ENCODE assay signal across 17 cellular contexts in genomic region chr16:84396537-84397008, GRCh38. TPM values are rescaled to one million over a fixed set of nuclear protein-coding genes. Genes with fewer than 3 reads are reported as not detected.
DNase-seq lines count a peak whose midpoint lies in the region; ATAC-seq and TF ChIP-seq lines count a peak whose summit lies in the region.
"Had no signal": no experiment of that assay in that cellular context is flagged by ENCODE, and none has a peak within 500 bp of the region (broad histone marks: within the 10 kb centered on the region; RNA-seq: fewer than 3 reads in every experiment).

No MANE protein-coding gene starts in this region.

- H3K4me1 Mint-ChIP-seq in chondrocyte (ENCODE audit: low read depth) = no peaks in the 10 kb centered on the region
- H3K4me1 Mint-ChIP-seq in activated CD4-positive, alpha-beta T cell treated with anti-CD3 and anti-CD28 coated beads, Interleukin-2, amount 10 ng/mL, durations not matched to agents 24 days and 14 days = no peaks in the 10 kb centered on the region
- H3K4me1 Mint-ChIP-seq: activated CD4-positive, alpha-beta T cell treated with anti-CD3 and anti-CD28 coated beads for 36 hours had no signal

- no peaks in the 10 kb centered on the region for H3K27me3 ChIP-seq in BLaER1 treated with 17β-estradiol and CSF1 and Interleukin-3, amounts not matched to agents 10 nM and 100 nM
- no peaks in the 10 kb centered on the region for H3K27me3 ChIP-seq in lung (ENCODE audit: control insufficient read depth, insufficient read depth)
- peaks cover 16% of the 10 kb centered on the region for H3K27me3 ChIP-seq in BE2C
- H3K27me3 ChIP-seq: ovary had no signal

- ATAC-seq in lung (ENCODE audit: insufficient read depth, low FRiP score) (peak; percentile 79), HG02884 (IDR thresholded peaks at IDR 0.05; ENCODE audit: unreplicated experiment) (no peak)
- ATAC-seq: activated CD4-positive, alpha-beta T cell treated with anti-CD3 and anti-CD28 coated beads for 36 hours had no signal

- no peaks in the 10 kb centered on the region for H3K36me3 Mint-ChIP-seq in chondrocyte (ENCODE audit: low read depth)
- no peaks in the 10 kb centered on the region for H3K36me3 Mint-ChIP-seq in activated CD4-positive, alpha-beta T cell treated with anti-CD3 and anti-CD28 coated beads, Interleukin-2, amount 10 ng/mL, durations not matched to agents 24 days and 14 days (ENCODE audit: low read depth)
- H3K36me3 Mint-ChIP-seq: activated naive CD8-positive, alpha-beta T cell had no signal

- H3K9ac ChIP-seq in BLaER1 treated with 17β-estradiol and CSF1 and Interleukin-3, amounts not matched to agents 10 nM and 100 nM = no peak overlapping the region

- 38 to 40% methylated on average over 9 of the region's 9 CpGs for WGBS in lung, 2 donors

- H3K4me2 ChIP-seq in BLaER1 treated with 17β-estradiol and CSF1 and Interleukin-3, amounts not matched to agents 10 nM and 100 nM = peak overlapping the region in 9 of 11 experiments; percentile 14 to 79 (median 66); a peak in 15 of 22 replicates

- H3K4me1 ChIP-seq in BLaER1 treated with 17β-estradiol and CSF1 and Interleukin-3, amounts not matched to agents 10 nM and 100 nM = peaks cover 11 to 66% (median 43%) of the 10 kb centered on the region in 10 experiments
- H3K4me1 ChIP-seq in lung (ENCODE audit: control insufficient read depth in 2 of 2, insufficient read depth in 2 of 2, low read length in 2 of 2) = no peaks in the 10 kb centered on the region
- H3K4me1 ChIP-seq in BE2C = no peaks in the 10 kb centered on the region

- DNase-seq in M059J (ENCODE audit: low read depth) (peak; percentile 19), chondrocyte (ENCODE audit: low spot score) (peak; percentile 27), lung (ENCODE audit: low spot score) (peak; percentile 83), BE2C (no peak), COLO829 (ENCODE audit: low spot score) (no peak)
- DNase-seq in activated CD4-positive, alpha-beta T cell treated with anti-CD3 and anti-CD28 coated beads, Interleukin-2, amount 10 ng/mL, durations not matched to agents 24 days and 14 days = no peak
- DNase-seq: activated CD4-positive, alpha-beta T cell treated with anti-CD3 and anti-CD28 coated beads for 36 hours; cerebellar nuclear complex; esophagus squamous epithelium; NCI-H1105; ovary; T-helper 1 cell had no signal

- H3K4me3 Mint-ChIP-seq in chondrocyte (ENCODE audit: unreplicated experiment) = no peak overlapping the region
- H3K4me3 Mint-ChIP-seq in activated CD4-positive, alpha-beta T cell treated with anti-CD3 and anti-CD28 coated beads, Interleukin-2, amount 10 ng/mL, durations not matched to agents 24 days and 14 days = no peak overlapping the region
- H3K4me3 Mint-ChIP-seq: activated CD4-positive, alpha-beta T cell treated with anti-CD3 and anti-CD28 coated beads for 36 hours; activated naive CD8-positive, alpha-beta T cell had no signal

- H3K9me3 Mint-ChIP-seq in chondrocyte (ENCODE audit: low read depth) = peaks cover 7% of the 10 kb centered on the region
- H3K9me3 Mint-ChIP-seq in activated CD4-positive, alpha-beta T cell treated with anti-CD3 and anti-CD28 coated beads, Interleukin-2, amount 10 ng/mL, durations not matched to agents 24 days and 14 days = peaks cover 3% of the 10 kb centered on the region

- peaks cover 40% of the 10 kb centered on the region for H3K27me3 Mint-ChIP-seq in chondrocyte (ENCODE audit: low read depth)
- H3K27me3 Mint-ChIP-seq in activated CD4-positive, alpha-beta T cell treated with anti-CD3 and anti-CD28 coated beads, Interleukin-2, amount 10 ng/mL, durations not matched to agents 24 days and 14 days = peaks cover 12% of the 10 kb centered on the region

- H4K20me1 ChIP-seq in BLaER1 treated with 17β-estradiol and CSF1 and Interleukin-3, amounts not matched to agents 10 nM and 100 nM = no peaks in the 10 kb centered on the region

- TF ChIP-seq CTCF in chondrocyte (IDR thresholded peaks at IDR 0.05) (no peak), lung (IDR thresholded peaks at IDR 0.05; ENCODE audit: control extremely low read depth, extremely low read depth) (no peak), BE2C (IDR thresholded peaks at IDR 0.05; ENCODE audit: low read depth, low read length) (no peak)

- no peaks in the 10 kb centered on the region for H3K36me3 ChIP-seq in BLaER1 treated with 17β-estradiol and CSF1 and Interleukin-3, amounts not matched to agents 10 nM and 100 nM
- H3K36me3 ChIP-seq in lung (ENCODE audit: control insufficient read depth in 2 of 2, insufficient read depth in 2 of 2, low read length in 2 of 2) (peaks cover 0 to 1% of the 10 kb centered on the region in 2 donors), BE2C (no peaks in the 10 kb centered on the region)
- H3K36me3 ChIP-seq: esophagus squamous epithelium, ovary had no signal

- no peak overlapping the region for H3K27ac Mint-ChIP-seq in chondrocyte (ENCODE audit: unreplicated experiment)
- H3K27ac Mint-ChIP-seq in activated CD4-positive, alpha-beta T cell treated with anti-CD3 and anti-CD28 coated beads, Interleukin-2, amount 10 ng/mL, durations not matched to agents 24 days and 14 days = no peak overlapping the region
- H3K27ac Mint-ChIP-seq: activated CD4-positive, alpha-beta T cell treated with anti-CD3 and anti-CD28 coated beads for 36 hours; activated naive CD8-positive, alpha-beta T cell had no signal

- H3K27ac ChIP-seq in BLaER1 treated with 17β-estradiol and CSF1 and Interleukin-3, amounts not matched to agents 10 nM and 100 nM = peak overlapping the region in 3 of 11 experiments; percentile 17 to 50 (median 44); a peak in 3 of 22 replicates
- peak overlapping the region in 1 of 2 donors; percentile 54 for H3K27ac ChIP-seq in lung (ENCODE audit: low read depth in 1 of 2, low read length in 1 of 2)
- H3K27ac ChIP-seq: ovary had no signal

- peak overlapping the region in 3 of 10 experiments; percentile 2 to 21 (median 9); a peak in 1 of 20 replicates for H3K4me3 ChIP-seq in BLaER1 treated with 17β-estradiol and CSF1 and Interleukin-3, amounts not matched to agents 10 nM and 100 nM
- H3K4me3 ChIP-seq in lung (no peak overlapping the region), BE2C (ENCODE audit: low read depth, low read length) (no peak overlapping the region)
- H3K4me3 ChIP-seq: esophagus squamous epithelium, ovary had no signal

- intact Hi-C loops in activated CD4-positive, alpha-beta T cell treated with anti-CD3 and anti-CD28 coated beads, Interleukin-2, amount 10 ng/mL, durations not matched to agents 24 days and 14 days (cut with micrococcal nuclease) = no loop called here

- peaks cover 0 to 9% (median 0%) of the 10 kb centered on the region in 11 experiments; a peak in 4 of 22 replicates for H3K9me3 ChIP-seq in BLaER1 treated with 17β-estradiol and CSF1 and Interleukin-3, amounts not matched to agents 10 nM and 100 nM (replicated peaks in 1 of 11)
- H3K9me3 ChIP-seq in lung (ENCODE audit: control insufficient read depth in 2 of 2, insufficient read depth in 1 of 2, low read length in 1 of 2) (no peaks in the 10 kb centered on the region), BE2C (no peaks in the 10 kb centered on the region)
- H3K9me3 ChIP-seq: esophagus squamous epithelium, ovary had no signal

RNA-seq across cellular contexts. Expression of gene ATP2C2, which starts 28.2 kb away (rescaled TPM):
- total RNA-seq in M059J (2014; rRNA removed; shearing (Covaris generic)) = 0.07 TPM in 1 of 2 replicates, not detected in the other
- total RNA-seq in chondrocyte (not detected in 3 replicates), lung (10 to 100 TPM; 50.0 to 96.8 TPM)
- 10 to 100 TPM; 21.3 to 25.0 TPM for polyA plus RNA-seq in lung
- polyA plus RNA-seq in BE2C (2012; ENCODE audit: insufficient read depth, insufficient read length, low read depth) = not detected
- total RNA-seq in activated CD4-positive, alpha-beta T cell treated with anti-CD3 and anti-CD28 coated beads, Interleukin-2, amount 10 ng/mL, durations not matched to agents 24 days and 14 days = not detected in 2 replicates
- total RNA-seq: activated CD4-positive, alpha-beta T cell treated with anti-CD3 and anti-CD28 coated beads for 36 hours; mononuclear cell; NCI-H460 had no signal

Comparison
In these comparisons a context has a peak if more than half of its experiments do, and no peak if none do; other contexts are left out.
1. DNase-seq: peak in M059J (single experiment), chondrocyte (single experiment) and lung (single experiment); none in BE2C (single experiment), activated CD4-positive, alpha-beta T cell treated with anti-CD3 and anti-CD28 coated beads, Interleukin-2, amount 10 ng/mL, durations not matched to agents 24 days and 14 days (single experiment) and COLO829 (single experiment).
2. RNA of gene ATP2C2, which starts 28.2 kb away (total RNA-seq): 50.0 to 96.8 TPM in lung; not detected in chondrocyte, 0.07 TPM in M059J and not detected in activated CD4-positive, alpha-beta T cell treated with anti-CD3 and anti-CD28 coated beads, Interleukin-2, amount 10 ng/mL, durations not matched to agents 24 days and 14 days; every median in the first group is over 10 times any median in the second.